Comparison of ENCODE assay signal across 17 cellular contexts in genomic region chr1:81296584-81296983, GRCh38.
"Had no signal": no experiment of that assay in that cellular context is flagged by ENCODE, and none has a peak within 500 bp of the region (broad histone marks: within the 10 kb centered on the region; RNA-seq: fewer than 3 reads in every experiment).

No MANE protein-coding gene starts in this region.

- H3K9me3 Mint-ChIP-seq: activated T-helper 17 cell treated with anti-CD3 and anti-CD28 coated beads, Interleukin-2, amount 50 U/mL, for 72 hours; nephron had no signal

- H3K27me3 Mint-ChIP-seq: activated T-helper 17 cell treated with anti-CD3 and anti-CD28 coated beads, Interleukin-2, amount 50 U/mL, for 72 hours; progenitor cell of endocrine pancreas; stimulated activated naive CD8-positive, alpha-beta T cell treated with anti-CD3 and anti-CD28 coated beads, Interleukin-15, Interleukin-2, amounts not matched to agents 100 ng/mL and 50 ng/mL, for 24 hours; T-cell had no signal

- H3K27ac Mint-ChIP-seq: activated T-helper 17 cell treated with anti-CD3 and anti-CD28 coated beads, Interleukin-2, amount 50 U/mL, for 72 hours; nephron; progenitor cell of endocrine pancreas; stimulated activated naive CD8-positive, alpha-beta T cell treated with anti-CD3 and anti-CD28 coated beads, Interleukin-15, Interleukin-2, amounts not matched to agents 100 ng/mL and 50 ng/mL, for 24 hours; T-cell had no signal

- H3K36me3 Mint-ChIP-seq: T-cell had no signal

- H3K9me3 ChIP-seq: gastrocnemius medialis, heart left ventricle, thoracic aorta, upper lobe of right lung had no signal

- H3K4me3 Mint-ChIP-seq: activated T-helper 17 cell treated with anti-CD3 and anti-CD28 coated beads, Interleukin-2, amount 50 U/mL, for 72 hours; nephron; stimulated activated naive CD8-positive, alpha-beta T cell treated with anti-CD3 and anti-CD28 coated beads, Interleukin-15, Interleukin-2, amounts not matched to agents 100 ng/mL and 50 ng/mL, for 24 hours; T-cell had no signal

- ATAC-seq: activated T-helper 17 cell treated with anti-CD3 and anti-CD28 coated beads, Interleukin-2, amount 50 U/mL, for 72 hours; esophagus mucosa; gastrocnemius medialis; heart left ventricle; right cardiac atrium; T-cell; upper lobe of right lung had no signal

- H3K4me3 ChIP-seq: gastrocnemius medialis, heart left ventricle, thoracic aorta, upper lobe of right lung had no signal

- H3K4me1 Mint-ChIP-seq: activated T-helper 17 cell treated with anti-CD3 and anti-CD28 coated beads, Interleukin-2, amount 50 U/mL, for 72 hours; nephron; T-cell had no signal

- H3K36me3 ChIP-seq: gastrocnemius medialis, heart left ventricle, thoracic aorta, upper lobe of right lung had no signal

- H3K4me1 ChIP-seq: gastrocnemius medialis, heart left ventricle, upper lobe of right lung had no signal

- H3K27me3 ChIP-seq: gastrocnemius medialis, heart left ventricle, upper lobe of right lung had no signal

- H3K27ac ChIP-seq: gastrocnemius medialis, heart left ventricle, thoracic aorta, upper lobe of right lung had no signal

- DNase-seq: activated CD4-positive, CD25-positive, alpha-beta regulatory T cell treated with anti-CD3 and anti-CD28 coated beads, Interleukin-2, amount 50 U/mL, for 72 hours; activated naive CD4-positive, alpha-beta T cell treated with Interleukin-2 at 50 U/mL for 16 hours; gastrocnemius medialis; heart left ventricle; mesendoderm; nucleus accumbens; right cardiac atrium; small intestine; T-cell; T-helper 9 cell; upper lobe of right lung had no signal
